In the genomic region with DNA sequence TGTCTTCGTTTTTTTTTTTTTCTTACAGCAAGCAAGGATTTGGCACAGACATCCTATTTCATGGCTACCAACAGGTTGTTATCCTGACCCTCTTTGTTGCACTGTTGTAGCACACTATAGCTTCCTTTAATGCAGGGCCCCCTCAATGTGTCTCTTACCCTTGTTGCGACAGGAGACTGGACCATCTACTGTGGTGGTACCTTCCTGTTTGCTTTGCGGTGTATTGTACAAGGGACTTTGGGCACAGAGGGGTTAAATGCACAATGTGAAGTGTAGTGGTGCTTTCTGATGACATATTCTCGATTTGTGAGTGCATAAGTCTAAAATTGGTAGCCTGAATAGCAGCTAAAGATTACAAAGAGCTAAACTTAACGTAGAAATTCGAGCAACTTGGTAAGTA, we compare ENCODE assay signal across 16 cellular contexts. TPM values are rescaled to one million over a fixed set of nuclear protein-coding genes. Genes with fewer than 3 reads are reported as not detected.
DNase-seq lines count a peak whose midpoint lies in the region; ATAC-seq and TF ChIP-seq lines count a peak whose summit lies in the region.
"Had no signal": no experiment of that assay in that cellular context is flagged by ENCODE, and none has a peak within 500 bp of the region (broad histone marks: within the 10 kb centered on the region; RNA-seq: fewer than 3 reads in every experiment).

No MANE protein-coding gene starts in this region.

- no peak for ATAC-seq in CD4-positive, CD25-positive, alpha-beta regulatory T cell (ENCODE audit: low read depth in 2 of 2)
- ATAC-seq in CD8-positive, alpha-beta T cell, result no peak
- ATAC-seq in T-helper 17 cell, result no peak
- ATAC-seq in memory B cell (ENCODE audit: low read depth), result no peak
- ATAC-seq in GM18907 (IDR thresholded peaks at IDR 0.05; ENCODE audit: unreplicated experiment), result no peak
- no peak for ATAC-seq in omental fat pad (ENCODE audit: low FRiP score)
- ATAC-seq in esophagus mucosa, result no peak
- ATAC-seq: A549 had no signal

- peak overlapping the region in 2 of 3 donors; percentile 33 to 34 for H3K27ac Mint-ChIP-seq in CD4-positive, CD25-positive, alpha-beta regulatory T cell
- peak overlapping the region; percentile 45 for H3K27ac Mint-ChIP-seq in CD8-positive, alpha-beta T cell
- H3K27ac Mint-ChIP-seq in T-helper 17 cell (peak overlapping the region; percentile 49), memory B cell (peak overlapping the region; percentile 10)
- H3K27ac Mint-ChIP-seq: HFFc6 had no signal

- no peak overlapping the region for H3K27ac ChIP-seq in CD4-positive, CD25-positive, alpha-beta regulatory T cell (ENCODE audit: insufficient read depth, low read length, poor library complexity, severe bottlenecking)
- H3K27ac ChIP-seq in CD8-positive, alpha-beta T cell (ENCODE audit: low read depth, low read length), result no peak overlapping the region
- H3K27ac ChIP-seq: A549, C4-2B had no signal

- no peak overlapping the region for H3K4me3 Mint-ChIP-seq in CD4-positive, CD25-positive, alpha-beta regulatory T cell
- no peak overlapping the region for H3K4me3 Mint-ChIP-seq in CD8-positive, alpha-beta T cell
- H3K4me3 Mint-ChIP-seq in T-helper 17 cell (no peak overlapping the region), memory B cell (no peak overlapping the region)
- H3K4me3 Mint-ChIP-seq: HFFc6, IgD-negative memory B cell had no signal

- no peak for TF ChIP-seq CTCF in CD8-positive, alpha-beta T cell (IDR thresholded peaks at IDR 0.05)
- TF ChIP-seq CTCF in omental fat pad (IDR thresholded peaks at IDR 0.05), result no peak

- intact Hi-C loops in CD8-positive, alpha-beta T cell (cut with DNase I, micrococcal nuclease), result no loop called here

- H3K27me3 ChIP-seq in CD4-positive, CD25-positive, alpha-beta regulatory T cell (ENCODE audit: control insufficient read depth, insufficient read depth, low read length), result no peaks in the 10 kb centered on the region
- no peaks in the 10 kb centered on the region for H3K27me3 ChIP-seq in CD8-positive, alpha-beta T cell (ENCODE audit: insufficient read depth, low read length)
- H3K27me3 ChIP-seq: BE2C had no signal

- peaks cover 8% of the 10 kb centered on the region for H3K4me1 ChIP-seq in CD4-positive, CD25-positive, alpha-beta regulatory T cell (ENCODE audit: control insufficient read depth, insufficient read depth, low read length, poor library complexity, severe bottlenecking)
- H3K4me1 ChIP-seq in CD8-positive, alpha-beta T cell (ENCODE audit: insufficient read depth, low read length), result peaks cover 11% of the 10 kb centered on the region
- H3K4me1 ChIP-seq: A549, BE2C had no signal

- no peak for DNase-seq in CD4-positive, CD25-positive, alpha-beta regulatory T cell
- no peak for DNase-seq in CD8-positive, alpha-beta T cell
- DNase-seq in T-helper 17 cell (no peak), memory B cell (ENCODE audit: low spot score in 2 of 2) (no peak), omental fat pad (ENCODE audit: low spot score) (no peak)
- DNase-seq: BE2C, Calu3, DMS 273 treated with DMSO at 0.1 percent for 48 hours, HFFc6, KG1 had no signal

- POLR2A ChIA-PET in CD8-positive, alpha-beta T cell (lab: Charles Lee), result no interaction called here

- H3K9me3 Mint-ChIP-seq in CD4-positive, CD25-positive, alpha-beta regulatory T cell, result no peaks in the 10 kb centered on the region
- H3K9me3 Mint-ChIP-seq in CD8-positive, alpha-beta T cell, result no peaks in the 10 kb centered on the region
- no peaks in the 10 kb centered on the region for H3K9me3 Mint-ChIP-seq in memory B cell
- H3K9me3 Mint-ChIP-seq: HFFc6, IgD-negative memory B cell had no signal

- CTCF ChIA-PET in CD8-positive, alpha-beta T cell (lab: Charles Lee), result interaction anchor here (0.8 kb wide), 1 partner anchor 119 kb away, joined by 3 read pairs; no protein-coding TSS in a partner anchor

- peaks cover 28% of the 10 kb centered on the region for H3K36me3 Mint-ChIP-seq in CD4-positive, CD25-positive, alpha-beta regulatory T cell
- H3K36me3 Mint-ChIP-seq in CD8-positive, alpha-beta T cell, result peaks cover 71% of the 10 kb centered on the region
- H3K36me3 Mint-ChIP-seq in T-helper 17 cell (ENCODE audit: low read depth) (peaks cover 2% of the 10 kb centered on the region), memory B cell (peaks cover 19% of the 10 kb centered on the region)

- H3K4me1 Mint-ChIP-seq in CD4-positive, CD25-positive, alpha-beta regulatory T cell, result peaks cover 8 to 41% (median 23%) of the 10 kb centered on the region in 4 donors
- peaks cover 43% of the 10 kb centered on the region for H3K4me1 Mint-ChIP-seq in CD8-positive, alpha-beta T cell (ENCODE audit: low read depth)
- H3K4me1 Mint-ChIP-seq in T-helper 17 cell, result peaks cover 10% of the 10 kb centered on the region
- peaks cover 14% of the 10 kb centered on the region for H3K4me1 Mint-ChIP-seq in memory B cell

- H3K4me3 ChIP-seq in CD4-positive, CD25-positive, alpha-beta regulatory T cell (ENCODE audit: low read depth, low read length), result no peak overlapping the region
- H3K4me3 ChIP-seq in CD8-positive, alpha-beta T cell (ENCODE audit: low read depth, low read length), result no peak overlapping the region
- H3K4me3 ChIP-seq: A549, HAP-1 had no signal

- H3K27me3 Mint-ChIP-seq in CD4-positive, CD25-positive, alpha-beta regulatory T cell, result no peaks in the 10 kb centered on the region
- H3K27me3 Mint-ChIP-seq in CD8-positive, alpha-beta T cell (ENCODE audit: low read depth), result no peaks in the 10 kb centered on the region
- H3K27me3 Mint-ChIP-seq in T-helper 17 cell (no peaks in the 10 kb centered on the region), memory B cell (no peaks in the 10 kb centered on the region)
- H3K27me3 Mint-ChIP-seq: IgD-negative memory B cell had no signal

- H3K9me3 ChIP-seq in CD4-positive, CD25-positive, alpha-beta regulatory T cell (ENCODE audit: control insufficient read depth in 2 of 2, low read length in 2 of 2), result no peaks in the 10 kb centered on the region
- no peaks in the 10 kb centered on the region for H3K9me3 ChIP-seq in CD8-positive, alpha-beta T cell (ENCODE audit: low read length)
- H3K9me3 ChIP-seq in T-helper 17 cell (ENCODE audit: control insufficient read depth, low read length, poor library complexity, severe bottlenecking), result no peaks in the 10 kb centered on the region
- H3K9me3 ChIP-seq: A549, BE2C, HAP-1 had no signal

- H3K36me3 ChIP-seq in CD4-positive, CD25-positive, alpha-beta regulatory T cell (ENCODE audit: control insufficient read depth, insufficient read depth, low read length), result peaks cover 62% of the 10 kb centered on the region
- H3K36me3 ChIP-seq in CD8-positive, alpha-beta T cell (ENCODE audit: insufficient read depth, low read length), result peaks cover 22% of the 10 kb centered on the region

RNA-seq across cellular contexts. Expression of a gene that starts 27.5 kb away (rescaled TPM):
- 71.2 TPM for total RNA-seq in CD4-positive, CD25-positive, alpha-beta regulatory T cell
- polyA plus RNA-seq in CD4-positive, CD25-positive, alpha-beta regulatory T cell, result 10 to 100 TPM; 18.1 to 26.5 (median 22.7) TPM
- 10 to 100 TPM; 67.0 to 71.9 TPM for total RNA-seq in CD8-positive, alpha-beta T cell
- total RNA-seq in T-helper 17 cell (10 to 100 TPM; 56.9 to 80.5 TPM), omental fat pad (10 to 100 TPM; 23.2 to 41.8 (median 34.5) TPM), esophagus mucosa (19.2 TPM)
